Comparison of ENCODE assay signal across 9 cellular contexts in the genomic region with DNA sequence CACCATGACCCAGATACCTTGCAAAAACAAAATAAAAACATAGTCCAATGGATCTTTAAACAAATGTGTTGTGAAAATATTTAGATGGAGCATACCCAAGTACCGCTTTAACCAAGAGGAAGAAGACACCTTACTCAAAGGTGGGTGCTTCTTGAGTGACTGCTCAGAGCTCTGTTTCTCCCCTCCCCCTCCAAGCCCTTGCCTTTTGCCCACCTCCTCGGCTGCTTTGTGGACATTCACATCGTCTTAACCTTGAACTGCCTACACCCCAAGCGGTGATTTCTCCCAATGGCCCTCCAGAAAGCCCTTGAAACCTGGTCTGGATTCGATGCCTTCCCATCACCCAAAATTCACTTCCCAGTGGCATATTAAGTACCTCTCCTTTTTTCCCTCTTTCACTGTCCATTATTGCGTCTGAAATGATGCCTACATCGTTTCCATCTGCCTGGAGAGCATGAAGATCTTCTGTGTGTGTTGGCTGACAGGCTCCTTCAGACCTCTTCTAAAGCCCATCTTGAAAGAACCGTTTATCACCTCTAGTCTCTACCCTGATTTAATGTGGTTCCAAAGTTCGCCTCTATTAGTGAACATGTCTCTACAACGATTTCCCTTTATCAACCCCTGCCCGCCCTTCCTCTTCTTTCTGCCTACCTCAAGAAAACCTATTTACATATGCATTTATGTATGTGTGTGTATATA. TPM values are rescaled to one million over a fixed set of nuclear protein-coding genes. Genes with fewer than 3 reads are reported as not detected.
DNase-seq lines count a peak whose midpoint lies in the region; ATAC-seq, FAIRE-seq and TF ChIP-seq lines count a peak whose summit lies in the region.
"Had no signal": no experiment of that assay in that cellular context is flagged by ENCODE, and none has a peak within 500 bp of the region (broad histone marks: within the 10 kb centered on the region; RNA-seq: fewer than 3 reads in every experiment).

No MANE protein-coding gene starts in this region.

- no peaks in the 10 kb centered on the region for H3K9me3 Mint-ChIP-seq in activated naive CD8-positive, alpha-beta T cell treated with anti-CD3 and anti-CD28 coated beads, Interleukin-2, amount 50 U/mL, for 24 hours
- no peaks in the 10 kb centered on the region for H3K9me3 Mint-ChIP-seq in mesothelial cell of epicardium
- H3K9me3 Mint-ChIP-seq in type B pancreatic cell: no peaks in the 10 kb centered on the region

- TF ChIP-seq CTCF in mesothelial cell of epicardium (IDR thresholded peaks at IDR 0.05; ENCODE audit: unreplicated experiment) (no peak), type B pancreatic cell (conservative IDR thresholded peaks at IDR 0.05) (no peak)

- peak overlapping the region; percentile 81 for H3K27ac Mint-ChIP-seq in activated naive CD8-positive, alpha-beta T cell treated with anti-CD3 and anti-CD28 coated beads, Interleukin-2, amount 50 U/mL, for 24 hours
- H3K27ac Mint-ChIP-seq in mesothelial cell of epicardium (no peak overlapping the region), type B pancreatic cell (no peak overlapping the region)

- no peak for DNase-seq in Right ventricle myocardium superior
- no peak for DNase-seq in cardiac septum (ENCODE audit: low spot score)
- no peak for DNase-seq in activated naive CD8-positive, alpha-beta T cell treated with anti-CD3 and anti-CD28 coated beads, Interleukin-2, amount 50 U/mL, for 24 hours
- no peak for DNase-seq in mesothelial cell of epicardium (ENCODE audit: low spot score in 2 of 2, unreplicated experiment in 2 of 2)
- DNase-seq in type B pancreatic cell (ENCODE audit: extremely low spot score, unreplicated experiment): no peak
- no peak for DNase-seq in GOT3 (lab: John Stamatoyannopoulos, UW)
- DNase-seq in GM19239 (ENCODE audit: insufficient read length, low spot score): no peak
- DNase-seq: Kasumi-1 had no signal

- peak; percentile 2 for ATAC-seq in Right ventricle myocardium superior (ENCODE audit: poor library complexity)
- no peak for ATAC-seq in activated naive CD8-positive, alpha-beta T cell treated with anti-CD3 and anti-CD28 coated beads, Interleukin-2, amount 50 U/mL, for 24 hours
- ATAC-seq in HG03159 (IDR thresholded peaks at IDR 0.05; ENCODE audit: unreplicated experiment): no peak

- peak overlapping the region; percentile 86 for H3K4me3 Mint-ChIP-seq in activated naive CD8-positive, alpha-beta T cell treated with anti-CD3 and anti-CD28 coated beads, Interleukin-2, amount 50 U/mL, for 24 hours
- H3K4me3 Mint-ChIP-seq in mesothelial cell of epicardium (peak overlapping the region; percentile 82), type B pancreatic cell (peak overlapping the region; percentile 80)

- intact Hi-C loops in Right ventricle myocardium superior (cut with DNase I): no loop called here
- intact Hi-C loops in cardiac septum (cut with DNase I): loop anchor here (2.0 to 10.0 kb wide), 3 partner anchors 49 to 128 kb away; no protein-coding TSS in a partner anchor

- H3K4me1 Mint-ChIP-seq in activated naive CD8-positive, alpha-beta T cell treated with anti-CD3 and anti-CD28 coated beads, Interleukin-2, amount 50 U/mL, for 24 hours: peaks cover 68% of the 10 kb centered on the region
- H3K4me1 Mint-ChIP-seq in mesothelial cell of epicardium: peaks cover 20% of the 10 kb centered on the region
- H3K4me1 Mint-ChIP-seq in type B pancreatic cell (ENCODE audit: unreplicated experiment): peaks cover 7% of the 10 kb centered on the region

- H3K27me3 Mint-ChIP-seq in activated naive CD8-positive, alpha-beta T cell treated with anti-CD3 and anti-CD28 coated beads, Interleukin-2, amount 50 U/mL, for 24 hours: no peaks in the 10 kb centered on the region
- H3K27me3 Mint-ChIP-seq in mesothelial cell of epicardium (ENCODE audit: low read depth): peaks cover 16% of the 10 kb centered on the region
- H3K27me3 Mint-ChIP-seq in type B pancreatic cell: peaks cover 29% of the 10 kb centered on the region

- FAIRE-seq in GM19239 (lab: Jason Lieb, UNC): no peak

- H3K36me3 Mint-ChIP-seq in activated naive CD8-positive, alpha-beta T cell treated with anti-CD3 and anti-CD28 coated beads, Interleukin-2, amount 50 U/mL, for 24 hours (ENCODE audit: low read depth): no peaks in the 10 kb centered on the region
- no peaks in the 10 kb centered on the region for H3K36me3 Mint-ChIP-seq in mesothelial cell of epicardium
- H3K36me3 Mint-ChIP-seq in type B pancreatic cell: no peaks in the 10 kb centered on the region

RNA-seq across cellular contexts. Expression of a gene that starts 1.0 kb away (rescaled TPM):
- total RNA-seq in Right ventricle myocardium superior: 6.2 TPM
- 7.3 TPM for total RNA-seq in cardiac septum
- 1.4 to 1.6 TPM (median 1.5 TPM) in 3 replicates for total RNA-seq in mesothelial cell of epicardium
- total RNA-seq in type B pancreatic cell (ENCODE audit: low replicate concordance): 4.0 and 4.5 TPM in 2 replicates
